Comparison of ENCODE assay signal across 8 cellular contexts in genomic region chr3:42600111-42600957, GRCh38. TPM values are rescaled to one million over a fixed set of nuclear protein-coding genes. Genes with fewer than 3 reads are reported as not detected.
DNase-seq lines count a peak whose midpoint lies in the region; ATAC-seq, FAIRE-seq and TF ChIP-seq lines count a peak whose summit lies in the region.

NKTR (plus strand) TSS chr3:42600686; CDS start chr3:42601007, 321 bp downstream.

- H3K27me3 Mint-ChIP-seq in Calu3 (ENCODE audit: unreplicated experiment) = no peaks in the 10 kb centered on the region

- H3K79me2 ChIP-seq in OCI-LY1 (ENCODE audit: insufficient read depth, low read length) = peaks cover 45% of the 10 kb centered on the region

- H3K9me3 Mint-ChIP-seq in Calu3 (ENCODE audit: low read depth, unreplicated experiment) = no peaks in the 10 kb centered on the region

- peak within 1 kb of the TSS; percentile 90 for H3K27ac Mint-ChIP-seq in Calu3 (ENCODE audit: unreplicated experiment)

- peak within 1 kb of the TSS; percentile 97 for H3K27ac ChIP-seq in HUES64 (ENCODE audit: low read depth, low read length)
- peak within 1 kb of the TSS; percentile 98 for H3K27ac ChIP-seq in OCI-LY1 (ENCODE audit: low read depth, low read length, poor library complexity, severe bottlenecking)
- H3K27ac ChIP-seq in mesodermal cell (ENCODE audit: low read depth, low read length, severe bottlenecking) = peak within 1 kb of the TSS; percentile 94

- no peaks in the 10 kb centered on the region for H4K20me1 ChIP-seq in OCI-LY1 (ENCODE audit: insufficient read depth, low read length)

- H3K27me3 ChIP-seq in HUES64 (ENCODE audit: insufficient read depth, low read length) = no peaks in the 10 kb centered on the region
- H3K27me3 ChIP-seq in OCI-LY1 (ENCODE audit: insufficient read depth, low read length) = no peaks in the 10 kb centered on the region

- H3F3A ChIP-seq in OCI-LY1 (ENCODE audit: insufficient read depth, low read length) = no peaks in the 10 kb centered on the region

- H3K4me3 Mint-ChIP-seq in Calu3 (ENCODE audit: low read depth, unreplicated experiment) = peak within 1 kb of the TSS; percentile 80

- H2AFZ ChIP-seq in OCI-LY1 (ENCODE audit: low read length) = peak within 1 kb of the TSS; percentile 76; the same call in 1 of the 2 replicates

- no peaks in the 10 kb centered on the region for H3K9me2 ChIP-seq in OCI-LY1 (ENCODE audit: low read depth, low read length)

- peak; percentile 98 for DNase-seq in Calu3
- peak; percentile 100 for DNase-seq in activated CD8-positive, alpha-beta memory T cell treated with anti-CD3 and anti-CD28 coated beads, Interleukin-2, amount 50 U/mL, for 4 hours
- DNase-seq in stimulated activated CD8-positive, alpha-beta memory T cell treated with anti-CD3 and anti-CD28 coated beads, Interleukin-15, amount 100 ng/mL, for 4 hours (ENCODE audit: low read depth in 2 of 2) = peak; percentile 99

- intact Hi-C loops in Calu3 (cut with micrococcal nuclease; ENCODE audit: unreplicated experiment) = no loop called here

- H3K9ac ChIP-seq in HUES64 (ENCODE audit: low read depth, low read length) (peak within 1 kb of the TSS; percentile 95), OCI-LY1 (ENCODE audit: low read length) (peak within 1 kb of the TSS; percentile 97)

- peaks cover 7% of the 10 kb centered on the region for H3K4me1 ChIP-seq in HUES64 (ENCODE audit: insufficient read depth, low read length)
- H3K4me1 ChIP-seq in OCI-LY1 (ENCODE audit: insufficient read depth, low read length, severe bottlenecking) = peaks cover 25% of the 10 kb centered on the region
- peaks cover 4% of the 10 kb centered on the region for H3K4me1 ChIP-seq in mesodermal cell (ENCODE audit: control insufficient read depth, insufficient read depth, low read length, poor library complexity, severe bottlenecking)

- no TSS peak for BruUV-seq in Calu3 (replicated peaks; lab: Mats Ljungman, UMichigan)

- peaks cover 11% of the 10 kb centered on the region for H3K4me1 Mint-ChIP-seq in Calu3 (ENCODE audit: low read depth, unreplicated experiment)

- peaks cover 47% of the 10 kb centered on the region for H3K36me3 Mint-ChIP-seq in Calu3 (ENCODE audit: insufficient read depth, unreplicated experiment)

- H3K36me3 ChIP-seq in HUES64 (ENCODE audit: insufficient read depth, low read length) (peaks cover 33% of the 10 kb centered on the region), OCI-LY1 (ENCODE audit: insufficient read depth, low read length) (peaks cover 47% of the 10 kb centered on the region), mesodermal cell (ENCODE audit: control insufficient read depth, insufficient read depth, low read length) (peaks cover 39% of the 10 kb centered on the region)

- H3K4me3 ChIP-seq in HUES64 (ENCODE audit: low read length) (peak within 1 kb of the TSS; percentile 88), OCI-LY1 (ENCODE audit: low read depth, low read length, poor library complexity, severe bottlenecking) (peak within 1 kb of the TSS; percentile 88), mesodermal cell (ENCODE audit: extremely low read depth, insufficient read depth, low read length, poor library complexity, severe bottlenecking) (peak within 1 kb of the TSS; percentile 88)

- peak within 1 kb of the TSS; percentile 99 for H3K4me2 ChIP-seq in OCI-LY1 (ENCODE audit: low read length)

- peak; percentile 77 for ATAC-seq in GM21447 (IDR thresholded peaks at IDR 0.05; ENCODE audit: unreplicated experiment)

- peak; percentile 74 for FAIRE-seq in endometrium (lab: Jason Lieb, UNC)

- H3K9me3 ChIP-seq in HUES64 (ENCODE audit: insufficient read depth, low read depth, low read length) (no peaks in the 10 kb centered on the region; the same call in 1 of the 2 replicates), OCI-LY1 (ENCODE audit: low read length) (0 out of 2 replicates have a peak, but pooled peaks cover 3% of the 10 kb centered on the region), mesodermal cell (ENCODE audit: control insufficient read depth, low read length) (no peaks in the 10 kb centered on the region)

- peak; percentile 13 for TF ChIP-seq CTCF in Calu3 (IDR thresholded peaks at IDR 0.05; ENCODE audit: unreplicated experiment)
- no peak for TF ChIP-seq CTCF in OCI-LY1 (IDR thresholded peaks at IDR 0.05; ENCODE audit: low read length)

- CTCF ChIA-PET in Calu3 (lab: Charles Lee) = interaction anchor here (0.6 to 1.3 kb wide), 7 partner anchors 9 to 520 kb away, joined by 3 to 6 read pairs (median 3); partner anchors contain the start of genes SEC22C and SS18L2

- WGBS in HUES64 = under 1% methylated on average over 76 of the region's 76 CpGs
- WGBS in mesodermal cell (ENCODE audit: insufficient coverage in 2 of 2), 2 experiments = 0 to 1% methylated on average over 49 to 52 of the region's 76 CpGs

RNA-seq across cellular contexts. Expression of gene NKTR, which starts in this region (rescaled TPM):
- 61.3 and 70.0 TPM in 2 replicates for total RNA-seq in Calu3 (2022)
- polyA plus RNA-seq in HUES64 (2013, experiment 1 of 2) = 29.4 TPM
- polyA plus RNA-seq in HUES64 (2013, experiment 2 of 2) = 33.5 TPM
- polyA plus RNA-seq in mesodermal cell (2013, experiment 1 of 2) = 58.1 TPM
- polyA plus RNA-seq in mesodermal cell (2013, experiment 2 of 2) = 55.4 TPM

Comparison
In these comparisons a context has a peak if more than half of its experiments do, and no peak if none do; other contexts are left out.
1. Peak in every context shown above with its lines: DNase-seq, ATAC-seq, H3K4me3 ChIP-seq and H3K27ac ChIP-seq.